In the genomic region with DNA sequence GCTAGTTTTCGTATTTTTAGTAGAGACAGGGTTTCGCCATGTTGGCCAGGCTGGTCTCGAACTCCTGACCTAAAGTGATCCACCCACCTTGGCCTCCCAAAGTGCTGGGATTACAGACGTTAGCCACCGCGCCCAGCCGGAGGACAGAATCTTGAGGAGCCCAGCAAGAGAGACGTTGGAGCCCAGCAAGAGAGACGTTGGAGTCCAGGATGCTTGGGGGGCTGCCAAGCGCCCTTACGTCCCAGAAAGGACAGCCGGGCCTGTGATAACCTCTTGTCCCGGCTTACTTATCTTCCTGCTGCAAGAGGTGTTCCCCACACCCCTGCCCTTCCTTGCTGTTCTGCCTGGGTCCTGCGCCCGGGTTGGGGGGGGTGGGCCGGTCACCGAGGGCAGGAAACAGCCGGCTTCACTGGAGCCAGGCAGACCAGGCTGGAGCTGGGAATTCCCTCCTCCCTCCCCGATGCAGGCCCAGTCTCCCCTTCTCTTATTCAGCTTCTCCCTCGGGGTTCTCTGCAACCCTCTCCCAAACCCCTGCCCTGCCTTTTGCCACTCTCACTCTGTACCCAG, we compare ENCODE assay signal across 9 cellular contexts. TPM values are rescaled to one million over a fixed set of nuclear protein-coding genes. Genes with fewer than 3 reads are reported as not detected.
DNase-seq lines count a peak whose midpoint lies in the region; ATAC-seq and TF ChIP-seq lines count a peak whose summit lies in the region.
"Had no signal": no experiment of that assay in that cellular context is flagged by ENCODE, and none has a peak within 500 bp of the region (broad histone marks: within the 10 kb centered on the region; RNA-seq: fewer than 3 reads in every experiment).

No MANE protein-coding gene starts in this region.

- no peak overlapping the region for H3K56ac ChIP-seq in H9 (ENCODE audit: insufficient read length, low read depth, low read length)

- H2AFZ ChIP-seq in H9 (ENCODE audit: low read length) = no peak overlapping the region

- no peak overlapping the region for H3K4ac ChIP-seq in H9 (ENCODE audit: low read depth, low read length)

- WGBS in H9 (ENCODE audit: extremely low coverage, insufficient read length, low lambda C conversion rate) = no CpG with 5 or more reads among the region's 20 CpGs
- 25 to 39% (median 30%) methylated on average over 15 to 20 of the region's 20 CpGs for WGBS in heart left ventricle, 4 donors

- intact Hi-C loops in heart left ventricle (cut with DNase I) = no loop called here

- TF ChIP-seq CTCF in H9 (conservative IDR thresholded peaks at IDR 0.05) (no peak), heart left ventricle (IDR thresholded peaks at IDR 0.05) (no peak), osteocyte (IDR thresholded peaks at IDR 0.05) (no peak)

- H3K27ac ChIP-seq in H9 (ENCODE audit: insufficient read length, low read depth, low read length) = no peak overlapping the region
- H3K27ac ChIP-seq in heart left ventricle = peak overlapping the region; percentile 62 to 94 (median 86)
- no peak overlapping the region for H3K27ac ChIP-seq in effector memory CD4-positive, alpha-beta T cell (ENCODE audit: insufficient read depth, low read length, poor library complexity, severe bottlenecking)

- no peaks in the 10 kb centered on the region for H3K27me3 ChIP-seq in H9 (ENCODE audit: insufficient read depth, low read length)
- peaks cover 0 to 28% (median 4%) of the 10 kb centered on the region in 9 donors for H3K27me3 ChIP-seq in heart left ventricle
- peaks cover 18% of the 10 kb centered on the region for H3K27me3 ChIP-seq in effector memory CD4-positive, alpha-beta T cell (replicated peaks; ENCODE audit: control insufficient read depth, insufficient read depth, low read length, poor library complexity, severe bottlenecking)

- no peak for TF ChIP-seq POLR2A in heart left ventricle (IDR thresholded peaks at IDR 0.05)

- ATAC-seq in heart left ventricle = peak; percentile 35 to 76 (median 64)
- no peak for ATAC-seq in HG02852 (IDR thresholded peaks at IDR 0.05; ENCODE audit: unreplicated experiment)
- ATAC-seq: T-helper 17 cell had no signal

- no peak overlapping the region for H3K4me2 ChIP-seq in H9 (ENCODE audit: insufficient read depth, insufficient read length, low read length)

- DNase-seq in H9 = peak; percentile 48
- peak; percentile 71 to 78 (median 74) for DNase-seq in heart left ventricle
- no peak for DNase-seq in osteocyte (ENCODE audit: extremely low spot score, unreplicated experiment)
- no peak for DNase-seq in effector memory CD4-positive, alpha-beta T cell
- no peak for DNase-seq in D341Med (ENCODE audit: low spot score)
- DNase-seq: CD4-positive, alpha-beta memory T cell; NCI-H526; T-helper 17 cell had no signal

- no peaks in the 10 kb centered on the region for H4K20me1 ChIP-seq in H9 (ENCODE audit: control insufficient read depth, insufficient read depth, insufficient read length)

- H2AK5ac ChIP-seq in H9 (ENCODE audit: insufficient read length, low read length) = no peak overlapping the region

- no peak overlapping the region for H3K23ac ChIP-seq in H9 (ENCODE audit: insufficient read length, low read depth, low read length)

- no peaks in the 10 kb centered on the region for H3K9me3 ChIP-seq in H9 (ENCODE audit: control insufficient read depth, low read depth, low read length)
- no peaks in the 10 kb centered on the region for H3K9me3 ChIP-seq in heart left ventricle
- no peaks in the 10 kb centered on the region for H3K9me3 ChIP-seq in effector memory CD4-positive, alpha-beta T cell (ENCODE audit: control insufficient read depth, low read length)

- no peak overlapping the region for H4K91ac ChIP-seq in H9 (ENCODE audit: insufficient read length, low read depth, low read length)

- no peak overlapping the region for H3T11ph ChIP-seq in H9 (ENCODE audit: low read length)

- H3K36me3 Mint-ChIP-seq in H9 (ENCODE audit: insufficient read depth in 1 of 3, low read depth in 3 of 3) (peaks cover 14 to 23% (median 22%) of the 10 kb centered on the region in 3 experiments; a peak in 6 of 7 replicates), osteocyte (ENCODE audit: unreplicated experiment) (no peaks in the 10 kb centered on the region)

- H3K27me3 Mint-ChIP-seq in H9 (ENCODE audit: low read depth) (no peaks in the 10 kb centered on the region; the same call in 1 of the 2 replicates), osteocyte (ENCODE audit: unreplicated experiment) (no peaks in the 10 kb centered on the region)

- no peak overlapping the region for H3K18ac ChIP-seq in H9 (ENCODE audit: insufficient read length, low read depth, low read length)

- H3K4me1 ChIP-seq in H9 (ENCODE audit: insufficient read depth, low read length) (peaks cover 7% of the 10 kb centered on the region; the same call in 1 of the 2 replicates), heart left ventricle (peaks cover 0 to 38% (median 13%) of the 10 kb centered on the region in 12 donors)
- H3K4me1 ChIP-seq in effector memory CD4-positive, alpha-beta T cell (ENCODE audit: control insufficient read depth, insufficient read depth, low read length, poor library complexity, severe bottlenecking) = peaks cover 19% of the 10 kb centered on the region

- H2BK5ac ChIP-seq in H9 (ENCODE audit: insufficient read length, low read length) = no peak overlapping the region

- no peak overlapping the region for H2BK20ac ChIP-seq in H9 (ENCODE audit: low read depth, low read length, poor library complexity, severe bottlenecking)

- peaks cover 16% of the 10 kb centered on the region for H3K23me2 ChIP-seq in H9 (ENCODE audit: insufficient read length, low read depth, low read length, poor library complexity, severe bottlenecking)

- peaks cover 0 to under 1% (median 0%) of the 10 kb centered on the region in 9 donors for H3K36me3 ChIP-seq in heart left ventricle
- no peaks in the 10 kb centered on the region for H3K36me3 ChIP-seq in effector memory CD4-positive, alpha-beta T cell (ENCODE audit: control insufficient read depth, insufficient read depth, low read length)

- H2BK120ac ChIP-seq in H9 (ENCODE audit: low read depth, low read length, poor library complexity, severe bottlenecking) = no peak overlapping the region

- H3K79me1 ChIP-seq in H9 (ENCODE audit: insufficient read depth, low read depth, low read length, poor library complexity, severe bottlenecking) = peaks cover 13% of the 10 kb centered on the region

- H3K4me3 ChIP-seq in heart left ventricle = peak overlapping the region in 9 of 12 donors; percentile 61 to 80 (median 71)
- no peak overlapping the region for H3K4me3 ChIP-seq in effector memory CD4-positive, alpha-beta T cell (ENCODE audit: insufficient read depth, low read depth, low read length, poor library complexity, severe bottlenecking)

- H3K4me1 Mint-ChIP-seq in H9 (peaks cover 25 to 38% of the 10 kb centered on the region in 2 experiments), osteocyte (ENCODE audit: unreplicated experiment) (peaks cover 30% of the 10 kb centered on the region)

- H3K4me3 Mint-ChIP-seq in H9 (peak overlapping the region; percentile 92 to 99; a peak in 4 of 5 replicates), osteocyte (ENCODE audit: unreplicated experiment) (peak overlapping the region; percentile 92)

- H3K14ac ChIP-seq in H9 (ENCODE audit: insufficient read depth, low read length) = no peak overlapping the region

- H3K9ac ChIP-seq in H9 (ENCODE audit: extremely low read depth, insufficient read length, low read length) = no peak overlapping the region

- H3K9me3 Mint-ChIP-seq in H9 (peaks cover 0 to 2% of the 10 kb centered on the region in 2 experiments; a peak in 2 of 5 replicates), osteocyte (ENCODE audit: unreplicated experiment) (no peaks in the 10 kb centered on the region)

- peaks cover 15% of the 10 kb centered on the region for H3K79me2 ChIP-seq in H9 (ENCODE audit: insufficient read depth, low read length)

- H2BK15ac ChIP-seq in H9 (ENCODE audit: low read depth, low read length) = no peak overlapping the region

- H4K5ac ChIP-seq in H9 (ENCODE audit: insufficient read length, low read depth, low read length) = no peak overlapping the region

- no peak overlapping the region for H2BK12ac ChIP-seq in H9 (ENCODE audit: insufficient read length, low read depth, low read length)

- H4K8ac ChIP-seq in H9 (replicated peaks; ENCODE audit: insufficient read length, low read depth, low read length) = no peak overlapping the region

- peak overlapping the region in 2 of 3 experiments; percentile 79 to 87; a peak in 1 of 7 replicates for H3K27ac Mint-ChIP-seq in H9
- H3K27ac Mint-ChIP-seq in osteocyte (ENCODE audit: unreplicated experiment) = no peak overlapping the region
- H3K27ac Mint-ChIP-seq: CD4-positive, alpha-beta memory T cell; T-helper 17 cell had no signal

RNA-seq across cellular contexts. Expression of a gene that starts 1.9 kb away (rescaled TPM):
- total RNA-seq in H9 (2021) (132 and 135 TPM in 2 replicates), heart left ventricle (10 to 100 TPM; 18.0 to 76.2 (median 21.4) TPM), osteocyte (88.9 and 91.9 TPM in 2 replicates)
- 10 to 100 TPM; 10.7 to 35.2 TPM for polyA plus RNA-seq in heart left ventricle

RNA-seq across cellular contexts. Expression of a gene that starts 23.3 kb away (rescaled TPM):
- total RNA-seq in H9 (2021) = 42.3 and 43.0 TPM in 2 replicates
- total RNA-seq in heart left ventricle = 10 to 100 TPM in 1 of 9 donors, 1 to 10 TPM in 8; 4.6 to 23.6 (median 7.0) TPM
- polyA plus RNA-seq in heart left ventricle = 10 to 100 TPM in 1 of 2 donors, 1 to 10 TPM in 1; 6.4 to 10.5 TPM
- 32.1 and 32.4 TPM in 2 replicates for total RNA-seq in osteocyte

RNA-seq across cellular contexts. Expression of a gene that starts 38.0 kb away (rescaled TPM):
- 120 and 122 TPM in 2 replicates for total RNA-seq in H9 (2021)
- 10 to 100 TPM in 8 of 9 donors, 1 to 10 TPM in 1; 9.2 to 37.3 (median 17.1) TPM for total RNA-seq in heart left ventricle
- polyA plus RNA-seq in heart left ventricle = 10 to 100 TPM; 10.6 to 23.1 TPM
- 123 and 126 TPM in 2 replicates for total RNA-seq in osteocyte

RNA-seq across cellular contexts. Expression of a gene that starts 45.7 kb away (rescaled TPM):
- total RNA-seq in H9 (2021) = 373 and 382 TPM in 2 replicates
- 10 to 100 TPM; 31.0 to 62.2 (median 49.5) TPM for total RNA-seq in heart left ventricle
- polyA plus RNA-seq in heart left ventricle = 10 to 100 TPM; 38.0 to 49.7 TPM
- total RNA-seq in osteocyte = 159 and 162 TPM in 2 replicates

Comparison
In these comparisons a context has a peak if more than half of its experiments do, and no peak if none do; other contexts are left out.
1. DNase-seq: peak in H9 (single experiment) and heart left ventricle (5 of 5); none in osteocyte (single experiment), effector memory CD4-positive, alpha-beta T cell (0 of 3) and D341Med (single experiment).
2. H3K27ac ChIP-seq: peak in heart left ventricle (12 of 12); none in H9 (single experiment) and effector memory CD4-positive, alpha-beta T cell (single experiment).